In genomic region chr16:67846320-67847063, GRCh38 we compare ENCODE assay signal across 1 cellular context.
TF ChIP-seq lines count a peak whose summit lies in the region.

NUTF2 (plus strand) TSS chr16:67846933; CDS start chr16:67865131, 18,198 bp downstream.

TF ChIP-seq in K562, 482 proteins besides CTCF, POLR2A, EP300 and RAD21 (continued from another document and continues in another):
- TF ChIP-seq FOXP1 (CRISPR knock-in tag; IDR thresholded peaks at IDR 0.05) (peak; percentile 81), KLF13 (tag; IDR thresholded peaks at IDR 0.05; ENCODE audit: borderline replicate concordance, low read depth) (peak; percentile 54; the same call in 1 of the 2 replicates), POU5F1 (IDR thresholded peaks at IDR 0.05; ENCODE audit: borderline replicate concordance, low read depth, low read length, partially characterized antibody) (no peak), POLR3G (IDR thresholded peaks at IDR 0.05; ENCODE audit: extremely low read depth, insufficient read length, insufficient replicate concordance) (no peak), STAT5A (IDR thresholded peaks at IDR 0.05; ENCODE audit: borderline replicate concordance, low read length) (no peak), ZBTB40 (IDR thresholded peaks at IDR 0.05) (peak; percentile 71; the same call in 1 of the 2 replicates), ZBTB40 (CRISPR knock-in tag; IDR thresholded peaks at IDR 0.05) (no peak), ZNF511 (CRISPR knock-in tag; IDR thresholded peaks at IDR 0.05) (no peak; the same call in none of the 2 replicates), HES1 (IDR thresholded peaks at IDR 0.05; ENCODE audit: low read depth) (peak; percentile 20; the same call in 1 of the 2 replicates), NR3C1 (CRISPR knock-in tag; IDR thresholded peaks at IDR 0.05) (no peak), SNRNP70 (optimal IDR thresholded peaks at IDR 0.05; ENCODE audit: low read depth, low read length) (no peak), E2F8 (IDR thresholded peaks at IDR 0.05; ENCODE audit: low read depth, partially characterized antibody) (peak; percentile 88), SMARCE1 (IDR thresholded peaks at IDR 0.05) (peak; percentile 64; the same call in 1 of the 2 replicates), FOSL1 (tag; conservative IDR thresholded peaks at IDR 0.05) (peak; percentile 18; the same call in 1 of the 2 replicates), MEF2A (IDR thresholded peaks at IDR 0.05; ENCODE audit: control insufficient read depth, low read depth, low read length) (no peak), PKNOX1 (IDR thresholded peaks at IDR 0.05) (no peak; the same call in 1 of the 2 replicates), FOXM1 (IDR thresholded peaks at IDR 0.05; ENCODE audit: low read depth) (peak; percentile 41; the same call in 1 of the 2 replicates), FOXM1 (CRISPR knock-in tag; IDR thresholded peaks at IDR 0.05; ENCODE audit: low read depth) (0 out of 2 replicates have a peak, but pooled peaks have one; percentile 29), CLOCK (CRISPR knock-in tag; IDR thresholded peaks at IDR 0.05; ENCODE audit: borderline replicate concordance) (no peak), ZNF77 (CRISPR knock-in tag; IDR thresholded peaks at IDR 0.05) (no peak), CCAR2 (IDR thresholded peaks at IDR 0.05; ENCODE audit: low read depth, low read length) (no peak), CREB5 (CRISPR knock-in tag; IDR thresholded peaks at IDR 0.05) (no peak), YBX1 (IDR thresholded peaks at IDR 0.05) (no peak), SRSF3 (IDR thresholded peaks at IDR 0.05; ENCODE audit: insufficient read depth, low read length) (no peak), ARID2 (IDR thresholded peaks at IDR 0.05) (no peak), RUNX1 (IDR thresholded peaks at IDR 0.05; ENCODE audit: low read depth) (no peak), MAFG (tag; conservative IDR thresholded peaks at IDR 0.05) (no peak), EZH2 (IDR thresholded peaks at IDR 0.05; ENCODE audit: borderline replicate concordance, low read depth, low read length) (no peak), ZNF57 (CRISPR knock-in tag; IDR thresholded peaks at IDR 0.05) (no peak), ELK3 (CRISPR knock-in tag; IDR thresholded peaks at IDR 0.05) (no peak), TSHZ1 (CRISPR knock-in tag; IDR thresholded peaks at IDR 0.05) (no peak), BCOR (IDR thresholded peaks at IDR 0.05) (no peak), ESRRA (IDR thresholded peaks at IDR 0.05; ENCODE audit: borderline replicate concordance, low read depth) (peak; percentile 84; the same call in 1 of the 2 replicates), FIP1L1 (IDR thresholded peaks at IDR 0.05; ENCODE audit: low read depth, low read length, poor library complexity, severe bottlenecking) (peak; percentile 89), ELF1 (tag; IDR thresholded peaks at IDR 0.05) (peak; percentile 71), TCF7L2 (IDR thresholded peaks at IDR 0.05; ENCODE audit: low read depth, low read length) (no peak)
